ENCODE assay signal across 17 cellular contexts in genomic region chr20:43554369-43554768, GRCh38. TPM values are rescaled to one million over a fixed set of nuclear protein-coding genes. Genes with fewer than 3 reads are reported as not detected.
DNase-seq lines count a peak whose midpoint lies in the region.
"Had no signal": no experiment of that assay in that cellular context is flagged by ENCODE, and none has a peak within 500 bp of the region (broad histone marks: within the 10 kb centered on the region; RNA-seq: fewer than 3 reads in every experiment).

No MANE protein-coding gene starts in this region.

- H3K9ac ChIP-seq in Karpas-422 (ENCODE audit: low read length): no peak overlapping the region
- H3K9ac ChIP-seq: BLaER1 treated with 17β-estradiol and CSF1 and Interleukin-3, amounts not matched to agents 10 nM and 100 nM; GM23248 had no signal

- no peaks in the 10 kb centered on the region for H3K9me2 ChIP-seq in Karpas-422 (replicated peaks; ENCODE audit: insufficient read depth, low read length)

- no peak overlapping the region for H2AFZ ChIP-seq in Karpas-422 (ENCODE audit: low read length)
- H2AFZ ChIP-seq: GM23248 had no signal

- no peak overlapping the region for H3K4me3 ChIP-seq in Karpas-422 (ENCODE audit: low read length)
- H3K4me3 ChIP-seq: BLaER1 treated with 17β-estradiol and CSF1 and Interleukin-3, amounts not matched to agents 10 nM and 100 nM; GM23248; HAP-1 had no signal

- H3K4me2 ChIP-seq in Karpas-422 (ENCODE audit: low read depth, low read length, poor library complexity, severe bottlenecking): no peak overlapping the region
- H3K4me2 ChIP-seq: BLaER1 treated with 17β-estradiol and CSF1 and Interleukin-3, amounts not matched to agents 10 nM and 100 nM had no signal

- peak; percentile 50 for DNase-seq in NOMO-1 treated with DMSO at 0.1 percent for 48 hours (lab: John Stamatoyannopoulos, UW; ENCODE audit: unreplicated experiment)
- no peak for DNase-seq in NOMO-1 (lab: John Stamatoyannopoulos, UW; ENCODE audit: unreplicated experiment in 2 of 2)
- peak; percentile 45 for DNase-seq in OCI-M1 (lab: John Stamatoyannopoulos, UW)
- peak; percentile 52 for DNase-seq in fibroblast of gingiva (ENCODE audit: low read depth)
- no peak for DNase-seq in Karpas-422
- no peak for DNase-seq in NCI-H2227 (lab: John Stamatoyannopoulos, UW; ENCODE audit: unreplicated experiment)
- no peak for DNase-seq in activated CD8-positive, alpha-beta memory T cell treated with anti-CD3 and anti-CD28 coated beads, Interleukin-2, amount 50 U/mL, for 4 hours
- DNase-seq: 8988T; CD4-positive, CD25-positive, alpha-beta regulatory T cell; CD8-positive, alpha-beta memory T cell; COR-L47; GM23248; IMR-90 had no signal

- H3K4me1 ChIP-seq in Karpas-422 (ENCODE audit: low read length): no peaks in the 10 kb centered on the region
- H3K4me1 ChIP-seq: HAP-1 had no signal

- H3K27me3 ChIP-seq in Karpas-422 (ENCODE audit: low read length): no peaks in the 10 kb centered on the region
- H3K27me3 ChIP-seq: BLaER1 treated with 17β-estradiol and CSF1 and Interleukin-3, amounts not matched to agents 10 nM and 100 nM had no signal

- H3K36me3 ChIP-seq in Karpas-422 (ENCODE audit: insufficient read depth, low read length): no peaks in the 10 kb centered on the region
- H3K36me3 ChIP-seq: BLaER1 treated with 17β-estradiol and CSF1 and Interleukin-3, amounts not matched to agents 10 nM and 100 nM; HAP-1 had no signal

- no peak overlapping the region for H3K27ac ChIP-seq in Karpas-422 (ENCODE audit: low read length)
- H3K27ac ChIP-seq: BLaER1 treated with 17β-estradiol and CSF1 and Interleukin-3, amounts not matched to agents 10 nM and 100 nM; GM23248; HL-60 had no signal

- H3K79me2 ChIP-seq in Karpas-422 (ENCODE audit: low read length): no peaks in the 10 kb centered on the region

- no peaks in the 10 kb centered on the region for H4K20me1 ChIP-seq in Karpas-422 (ENCODE audit: insufficient read depth, low read depth, low read length)
- H4K20me1 ChIP-seq: BLaER1 treated with 17β-estradiol and CSF1 and Interleukin-3, amounts not matched to agents 10 nM and 100 nM had no signal

- no peaks in the 10 kb centered on the region for H3K9me3 ChIP-seq in Karpas-422 (ENCODE audit: low read length)
- H3K9me3 ChIP-seq: BLaER1 treated with 17β-estradiol and CSF1 and Interleukin-3, amounts not matched to agents 10 nM and 100 nM; HAP-1 had no signal

RNA-seq across cellular contexts. Expression of gene SGK2, which starts 4.5 kb away (rescaled TPM):
- total RNA-seq in Karpas-422 (2014; rRNA removed; shearing (Covaris generic); ENCODE audit: low replicate concordance): 0.43 TPM in 1 of 2 replicates, not detected in the other
- total RNA-seq: GM23248, HT1080 had no signal

RNA-seq across cellular contexts. Expression of gene IFT52, which starts 36.4 kb away (rescaled TPM):
- total RNA-seq in Karpas-422 (2014; rRNA removed; shearing (Covaris generic); ENCODE audit: low replicate concordance): 27.7 and 34.5 TPM in 2 replicates

RNA-seq across cellular contexts. Expression of gene L3MBTL1, which starts 46.9 kb away (rescaled TPM):
- 15.5 and 31.2 TPM in 2 replicates for total RNA-seq in Karpas-422 (2014; rRNA removed; shearing (Covaris generic); ENCODE audit: low replicate concordance)
- total RNA-seq: HT1080 had no signal

Comparison
In these comparisons a context has a peak if more than half of its experiments do, and no peak if none do; other contexts are left out.
1. DNase-seq: peak in NOMO-1 treated with DMSO at 0.1 percent for 48 hours (single experiment), OCI-M1 (single experiment) and fibroblast of gingiva (single experiment); none in NOMO-1 (0 of 2), Karpas-422 (single experiment), NCI-H2227 (single experiment) and activated CD8-positive, alpha-beta memory T cell treated with anti-CD3 and anti-CD28 coated beads, Interleukin-2, amount 50 U/mL, for 4 hours (single experiment).